ENCODE assay signal across 17 cellular contexts in the genomic region with DNA sequence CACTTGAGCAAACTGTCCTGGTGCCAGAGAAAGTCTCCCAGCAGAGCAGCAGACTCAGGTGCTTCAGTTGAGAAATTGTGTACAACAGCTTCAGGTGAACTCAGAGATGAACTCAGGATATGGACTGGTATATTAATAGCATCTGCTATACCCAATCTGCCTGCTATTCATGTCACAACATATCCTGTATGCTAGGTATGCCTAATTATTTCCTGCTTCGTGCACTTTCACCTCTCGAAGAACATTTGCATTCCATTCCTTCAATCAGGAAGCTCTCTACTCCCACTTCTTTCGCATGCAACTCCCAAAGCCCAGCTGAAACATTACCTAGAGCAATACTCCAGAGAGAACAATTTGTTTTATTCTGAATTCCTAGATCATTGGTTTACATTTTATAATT.
DNase-seq lines count a peak whose midpoint lies in the region; ATAC-seq, FAIRE-seq and TF ChIP-seq lines count a peak whose summit lies in the region.
"Had no signal": no experiment of that assay in that cellular context is flagged by ENCODE, and none has a peak within 500 bp of the region (broad histone marks: within the 10 kb centered on the region; RNA-seq: fewer than 3 reads in every experiment).

No MANE protein-coding gene starts in this region.

- H3K27me3 ChIP-seq in H1 (replicated peaks in 1 of 4; ENCODE audit: control insufficient read depth in 3 of 4, extremely low read depth in 1 of 4, insufficient read depth in 3 of 4, low read length in 3 of 4), result no peaks in the 10 kb centered on the region

- no peak overlapping the region for H2BK15ac ChIP-seq in H1 (ENCODE audit: low read length)

- TF ChIP-seq CTCF in H1 (IDR thresholded peaks at IDR 0.05; ENCODE audit: control extremely low read depth in 1 of 3, insufficient read depth in 1 of 3, low read depth in 1 of 3, low read length in 3 of 3), result no peak

- no peak for TF ChIP-seq EP300 in H1 (IDR thresholded peaks at IDR 0.05; ENCODE audit: borderline replicate concordance in 1 of 2, low read depth in 2 of 2, low read length in 2 of 2)

- TF ChIP-seq POLR2A in H1 (IDR thresholded peaks at IDR 0.05; ENCODE audit: control extremely low read depth in 1 of 2, low read depth in 2 of 2, low read length in 2 of 2), result no peak

- H3K79me2 ChIP-seq in H1 (ENCODE audit: control insufficient read depth in 1 of 2, insufficient read depth in 2 of 2, low read length in 2 of 2), result no peaks in the 10 kb centered on the region

- no peak overlapping the region for H3K27ac ChIP-seq in H1 (ENCODE audit: low read depth, low read length)
- H3K27ac ChIP-seq: PC-9 had no signal

- no peak overlapping the region for H4K91ac ChIP-seq in H1 (replicated peaks; ENCODE audit: insufficient read length, low read length)

- H4K20me1 ChIP-seq in H1 (replicated peaks in 1 of 2; ENCODE audit: control insufficient read depth in 1 of 2, insufficient read depth in 2 of 2, low read length in 2 of 2), result no peaks in the 10 kb centered on the region

- H3K4me1 ChIP-seq in H1 (replicated peaks in 1 of 4; ENCODE audit: control insufficient read depth in 3 of 4, insufficient read depth in 4 of 4, low read length in 3 of 4), result no peaks in the 10 kb centered on the region

- no peak overlapping the region for H3K9ac ChIP-seq in H1 (replicated peaks in 1 of 4; ENCODE audit: extremely low read depth in 1 of 4, low read depth in 3 of 4, low read length in 3 of 4)

- no peak overlapping the region for H3K4ac ChIP-seq in H1 (replicated peaks; ENCODE audit: insufficient read length, low read depth, low read length)

- no peaks in the 10 kb centered on the region for H3K79me1 ChIP-seq in H1 (ENCODE audit: low read depth, low read length)

- H2AFZ ChIP-seq in H1 (ENCODE audit: low read length), result peak overlapping the region; percentile 49; the same call in 1 of the 2 replicates
- H2AFZ ChIP-seq: PC-9 had no signal

- no peaks in the 10 kb centered on the region for H3K9me3 ChIP-seq in H1 (ENCODE audit: insufficient read depth in 2 of 2, low read depth in 1 of 2, low read length in 1 of 2)

- 83% methylated on average over 3 of the region's 3 CpGs; no CpG with 5 or more reads in 1 of the 2 experiments for WGBS in H1 (ENCODE audit: extremely low coverage in 1 of 2, insufficient coverage in 1 of 2, insufficient read length in 1 of 2, insufficient replicate concordance in 2 of 2, low coverage in 1 of 2, low lambda C conversion rate in 2 of 2, missing lambda C conversion rate in 1 of 2), 2 experiments

- no peak overlapping the region for H3K14ac ChIP-seq in H1 (ENCODE audit: insufficient read length)

- no peaks in the 10 kb centered on the region for H3K36me3 ChIP-seq in H1 (ENCODE audit: control insufficient read depth in 2 of 4, insufficient read depth in 4 of 4, low read length in 3 of 4)

- no peak for TF ChIP-seq RAD21 in H1 (IDR thresholded peaks at IDR 0.05 in 1 of 2, conservative IDR thresholded peaks at IDR 0.05 in 1 of 2; ENCODE audit: low read depth in 2 of 2, low read length in 2 of 2)

- no peak overlapping the region for H2BK120ac ChIP-seq in H1 (replicated peaks; ENCODE audit: low read depth, low read length)

- H3K4me3 ChIP-seq in H1 (ENCODE audit: extremely low read depth in 1 of 4, insufficient read depth in 2 of 4, low read depth in 3 of 4, low read length in 4 of 4), result no peak overlapping the region
- H3K4me3 ChIP-seq: PC-9 had no signal

- no peak overlapping the region for H2BK20ac ChIP-seq in H1 (ENCODE audit: low read length)

- no peaks in the 10 kb centered on the region for H3K23me2 ChIP-seq in H1 (ENCODE audit: low read depth, low read length)

- H4K8ac ChIP-seq in H1 (ENCODE audit: extremely low read depth, insufficient read depth, low read length), result no peak overlapping the region

- no peak for FAIRE-seq in H1 (lab: Jason Lieb, UNC)
- FAIRE-seq: GM19239 had no signal

- ATAC-seq in GM18498 (IDR thresholded peaks at IDR 0.05; ENCODE audit: unreplicated experiment), result no peak

- no peak overlapping the region for H3K18ac ChIP-seq in H1 (ENCODE audit: extremely low read depth, low read length)

- H2BK12ac ChIP-seq in H1 (ENCODE audit: low read depth, low read length), result no peak overlapping the region

- no peak overlapping the region for H3K56ac ChIP-seq in H1 (replicated peaks; ENCODE audit: insufficient read length, low read depth, low read length)

- H2BK5ac ChIP-seq in H1 (ENCODE audit: low read depth, low read length), result no peak overlapping the region

- CTCF ChIA-PET in H1 (lab: Charles Lee; ENCODE audit: partially characterized antibody), result interaction anchor here (0.9 to 1.4 kb wide), 3 partner anchors 15 to 430 kb away, joined by 3 to 4 read pairs (median 4); no protein-coding TSS in a partner anchor

- no peak overlapping the region for H3K23ac ChIP-seq in H1 (ENCODE audit: insufficient read length)

- H2AK5ac ChIP-seq in H1 (ENCODE audit: low read depth, low read length), result no peak overlapping the region

- POLR2A ChIA-PET in H1 (lab: Charles Lee; ENCODE audit: partially characterized antibody), result no interaction called here

- DNase-seq in SIG-M5 treated with dmso at 0.1 percent for 504 hours (lab: John Stamatoyannopoulos, UW; ENCODE audit: unreplicated experiment), result peak; percentile 2
- DNase-seq in SIG-M5 (lab: John Stamatoyannopoulos, UW), result no peak
- DNase-seq in H1 (ENCODE audit: low read depth in 1 of 2, low spot score in 2 of 2), result no peak
- DNase-seq in left kidney (ENCODE audit: low read depth, low spot score), result peak; percentile 11
- no peak for DNase-seq in GF-D8 (lab: John Stamatoyannopoulos, UW)
- DNase-seq in nucleus accumbens (lab: John Stamatoyannopoulos, UW), result no peak
- no peak for DNase-seq in iPS-NIHi7 (ENCODE audit: extremely low spot score)
- DNase-seq: 8988T, GDM1, KG1, NCI-H1417 treated with DMSO at 0.1 percent for 48 hours, NCI-H187 treated with DMSO at 0.1 percent for 48 hours, NCI-H345, NCI-H526, PC-9 had no signal

- H4K5ac ChIP-seq in H1 (ENCODE audit: insufficient read length, low read depth, low read length), result no peak overlapping the region

- no peak overlapping the region for H3K4me2 ChIP-seq in H1 (ENCODE audit: insufficient read depth in 1 of 2, low read depth in 2 of 2, low read length in 2 of 2)
- H3K4me2 ChIP-seq: PC-9 had no signal

TF ChIP-seq in H1, 55 proteins besides CTCF, POLR2A, EP300 and RAD21:
- TF ChIP-seq, protein P1, sequence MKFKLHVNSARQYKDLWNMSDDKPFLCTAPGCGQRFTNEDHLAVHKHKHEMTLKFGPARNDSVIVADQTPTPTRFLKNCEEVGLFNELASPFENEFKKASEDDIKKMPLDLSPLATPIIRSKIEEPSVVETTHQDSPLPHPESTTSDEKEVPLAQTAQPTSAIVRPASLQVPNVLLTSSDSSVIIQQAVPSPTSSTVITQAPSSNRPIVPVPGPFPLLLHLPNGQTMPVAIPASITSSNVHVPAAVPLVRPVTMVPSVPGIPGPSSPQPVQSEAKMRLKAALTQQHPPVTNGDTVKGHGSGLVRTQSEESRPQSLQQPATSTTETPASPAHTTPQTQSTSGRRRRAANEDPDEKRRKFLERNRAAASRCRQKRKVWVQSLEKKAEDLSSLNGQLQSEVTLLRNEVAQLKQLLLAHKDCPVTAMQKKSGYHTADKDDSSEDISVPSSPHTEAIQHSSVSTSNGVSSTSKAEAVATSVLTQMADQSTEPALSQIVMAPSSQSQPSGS (IDR thresholded peaks at IDR 0.05; ENCODE audit: low read length), result no peak
- TF ChIP-seq JUND (IDR thresholded peaks at IDR 0.05; ENCODE audit: low read length), result no peak
- no peak for TF ChIP-seq SRF (IDR thresholded peaks at IDR 0.05; ENCODE audit: low read depth, low read length)
- TF ChIP-seq TCF12 (IDR thresholded peaks at IDR 0.05; ENCODE audit: low read depth, low read length), result no peak
- no peak for TF ChIP-seq RBBP5 (IDR thresholded peaks at IDR 0.05; ENCODE audit: borderline replicate concordance, low read depth, low read length)
- TF ChIP-seq YY1 (IDR thresholded peaks at IDR 0.05; ENCODE audit: low read depth, low read length), result no peak
- TF ChIP-seq EZH2 (IDR thresholded peaks at IDR 0.05; ENCODE audit: low read depth, low read length, severe bottlenecking), result no peak
- no peak for TF ChIP-seq TEAD4 (IDR thresholded peaks at IDR 0.05; ENCODE audit: low read depth, low read length)
- TF ChIP-seq BACH1 (IDR thresholded peaks at IDR 0.05; ENCODE audit: low read length), result no peak

Comparison
In these comparisons a context has a peak if more than half of its experiments do, and no peak if none do; other contexts are left out.
1. DNase-seq: peak in SIG-M5 treated with dmso at 0.1 percent for 504 hours (single experiment) and left kidney (single experiment); none in SIG-M5 (single experiment), H1 (0 of 2), GF-D8 (single experiment), nucleus accumbens (0 of 56) and iPS-NIHi7 (single experiment).